Comparison of ENCODE assay signal across 7 cellular contexts in genomic region chr4:2008671-2008920, GRCh38. TPM values are rescaled to one million over a fixed set of nuclear protein-coding genes. Genes with fewer than 3 reads are reported as not detected.
DNase-seq lines count a peak whose midpoint lies in the region; ATAC-seq and TF ChIP-seq lines count a peak whose summit lies in the region.

No MANE protein-coding gene starts in this region.

- no peak for DNase-seq in kidney epithelial cell (ENCODE audit: low read depth)
- no peak for DNase-seq in testis
- DNase-seq in NCI-H82 (lab: John Stamatoyannopoulos, UW) = no peak

- H3K36me3 ChIP-seq in HUES64 (ENCODE audit: insufficient read depth, low read length) (peaks cover 26% of the 10 kb centered on the region), kidney epithelial cell (ENCODE audit: control insufficient read depth, insufficient read depth, low read length) (no peaks in the 10 kb centered on the region), testis (ENCODE audit: low read depth, missing control alignments) (no peaks in the 10 kb centered on the region)

- no peak for TF ChIP-seq POLR2A in testis (IDR thresholded peaks at IDR 0.05)

- intact Hi-C loops in testis (cut with DNase I; ENCODE audit: low total_unique reads) = no loop called here

- H3K27ac ChIP-seq in HUES64 (ENCODE audit: low read depth, low read length) = peak overlapping the region; percentile 100
- peak overlapping the region; percentile 97 for H3K27ac ChIP-seq in angular gyrus (ENCODE audit: low read depth, low read length)
- H3K27ac ChIP-seq in testis = peak overlapping the region; percentile 98 to 99

- ATAC-seq in HG03469 (IDR thresholded peaks at IDR 0.05; ENCODE audit: unreplicated experiment) (no peak), GM21447 (IDR thresholded peaks at IDR 0.05; ENCODE audit: unreplicated experiment) (no peak)

- under 1% methylated on average over 27 of the region's 27 CpGs for WGBS in HUES64
- WGBS in testis, 2 donors = 1% methylated on average over 20 to 25 of the region's 27 CpGs

- H3K9me3 ChIP-seq in HUES64 (ENCODE audit: insufficient read depth, low read depth, low read length) (no peaks in the 10 kb centered on the region), testis (no peaks in the 10 kb centered on the region)

- peak overlapping the region; percentile 99 for H3K9ac ChIP-seq in HUES64 (ENCODE audit: low read depth, low read length)

- TF ChIP-seq CTCF in kidney epithelial cell (IDR thresholded peaks at IDR 0.05; ENCODE audit: insufficient read depth, low read length, poor library complexity, severe bottlenecking) (no peak), testis (IDR thresholded peaks at IDR 0.05) (no peak)

- H3K4me1 ChIP-seq in HUES64 (ENCODE audit: insufficient read depth, low read length) (peaks cover 4% of the 10 kb centered on the region; the same call in 1 of the 2 replicates), testis (peaks cover 16% of the 10 kb centered on the region)

- H3K4me3 ChIP-seq in HUES64 (ENCODE audit: low read length) (peak overlapping the region; percentile 99), kidney epithelial cell (ENCODE audit: low read depth, low read length) (peak overlapping the region; percentile 93), testis (peak overlapping the region; percentile 83 to 97)

- H3K27me3 ChIP-seq in HUES64 (ENCODE audit: insufficient read depth, low read length) (peaks cover 17% of the 10 kb centered on the region; the same call in 1 of the 2 replicates), kidney epithelial cell (ENCODE audit: control insufficient read depth, insufficient read depth, low read length) (no peaks in the 10 kb centered on the region), testis (no peaks in the 10 kb centered on the region)

RNA-seq across cellular contexts. Expression of gene NELFA, which starts 0.2 kb away (rescaled TPM):
- polyA plus RNA-seq in HUES64 (2013, experiment 1 of 2) = 36.2 TPM
- 34.1 TPM for polyA plus RNA-seq in HUES64 (2013, experiment 2 of 2)
- total RNA-seq in kidney epithelial cell = 31.2 and 31.9 TPM in 2 replicates
- 10 to 100 TPM; 72.5 to 77.9 TPM for total RNA-seq in testis
- polyA plus RNA-seq in testis (ENCODE audit: insufficient read depth, low read depth, low replicate concordance) = 61.0 TPM

RNA-seq across cellular contexts. Expression of gene NAT8L, which starts 50.5 kb away (rescaled TPM):
- polyA plus RNA-seq in HUES64 (2013, experiment 1 of 2) = 5.1 TPM
- 4.5 TPM for polyA plus RNA-seq in HUES64 (2013, experiment 2 of 2)
- total RNA-seq in kidney epithelial cell (9.0 and 9.4 TPM in 2 replicates), testis (10 to 100 TPM; 56.6 to 82.9 TPM)
- polyA plus RNA-seq in testis (ENCODE audit: insufficient read depth, low read depth, low replicate concordance) = 36.6 TPM
